In the genomic region with DNA sequence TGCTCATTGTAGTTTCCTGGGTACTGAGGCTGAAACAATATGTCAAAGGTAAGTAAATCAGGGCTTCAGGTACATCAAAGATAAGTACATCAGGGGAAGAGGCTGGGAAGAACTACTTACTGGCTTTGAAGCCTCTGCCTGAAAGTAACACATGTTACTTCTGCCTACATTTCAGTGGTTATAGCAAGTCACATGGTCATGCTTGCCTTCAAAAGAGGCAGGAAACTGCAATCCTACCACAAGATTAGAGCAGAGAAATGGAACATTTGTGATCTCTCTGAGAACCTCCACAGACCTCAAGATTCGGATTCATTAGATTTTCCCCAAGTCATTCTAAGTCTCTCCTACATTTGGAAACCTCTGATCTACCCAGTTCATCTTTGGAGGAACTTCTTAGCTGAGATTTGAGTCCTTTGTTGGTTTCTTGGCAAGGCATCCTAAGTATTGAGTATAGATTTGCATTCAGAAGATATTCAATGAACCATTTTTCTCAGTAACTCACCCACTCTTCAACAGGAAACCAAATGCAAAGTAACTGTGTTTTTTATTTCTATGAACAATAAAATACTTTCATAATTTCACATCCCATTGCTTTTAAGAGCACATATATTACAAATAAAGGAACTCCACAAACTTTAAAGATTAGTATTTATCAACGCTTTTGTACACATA, we compare ENCODE assay signal across 12 cellular contexts. TPM values are rescaled to one million over a fixed set of nuclear protein-coding genes. Genes with fewer than 3 reads are reported as not detected.
A peak's percentile ranks its signal among the peaks of the same experiment; 100 is the strongest.
DNase-seq lines count a peak whose midpoint lies in the region; ATAC-seq and TF ChIP-seq lines count a peak whose summit lies in the region.
"Had no signal": no experiment of that assay in that cellular context is flagged by ENCODE, and none has a peak within 500 bp of the region (broad histone marks: within the 10 kb centered on the region; RNA-seq: fewer than 3 reads in every experiment).

No MANE protein-coding gene starts in this region.

- H3K4me1 ChIP-seq in osteoblast (ENCODE audit: insufficient read depth, low read length) (no peaks in the 10 kb centered on the region), A673 (ENCODE audit: insufficient read depth, low read length, poor library complexity, severe bottlenecking) (no peaks in the 10 kb centered on the region)

- no peaks in the 10 kb centered on the region for H3K79me2 ChIP-seq in osteoblast (ENCODE audit: insufficient read depth, low read length)

- H3K4me3 ChIP-seq in osteoblast (ENCODE audit: insufficient read depth, low read length): no peak overlapping the region
- no peak overlapping the region for H3K4me3 ChIP-seq in A673 (ENCODE audit: low read depth, low read length, poor library complexity, severe bottlenecking)

- intact Hi-C loops in A673 (cut with micrococcal nuclease; ENCODE audit: unreplicated experiment): no loop called here

- POLR2A ChIA-PET in A673 (lab: Charles Lee; ENCODE audit: low non-redundant PET): interaction anchor here (0.6 kb wide), 1 partner anchor 132 kb away, joined by 3 read pairs; no protein-coding TSS in a partner anchor

- H3K36me3 Mint-ChIP-seq in activated T-cell treated with anti-CD3 and anti-CD28 coated beads, Interleukin-2, amount 50 U/mL, for 4 hours (ENCODE audit: insufficient read depth): peaks cover 76% of the 10 kb centered on the region
- H3K36me3 Mint-ChIP-seq in IgD-negative memory B cell: peaks cover 30% of the 10 kb centered on the region

- CTCF ChIA-PET in A673 (lab: Charles Lee): no interaction called here

- DNase-seq in activated T-cell treated with anti-CD3 and anti-CD28 coated beads, Interleukin-2, amount 50 U/mL, for 4 hours: no peak
- no peak for DNase-seq in activated T-cell treated with anti-CD3 and anti-CD28 coated beads, Interleukin-2, amount 50 U/mL, for 1 hour
- peak; percentile 42 for DNase-seq in osteoblast (ENCODE audit: insufficient read length, low spot score, missing footprints)
- no peak for DNase-seq in UCSD-AML1 (lab: John Stamatoyannopoulos, UW; ENCODE audit: unreplicated experiment)
- no peak for DNase-seq in A673 (ENCODE audit: low spot score)
- DNase-seq in NCI-H1105 (lab: John Stamatoyannopoulos, UW): no peak
- DNase-seq: effector memory CD4-positive, alpha-beta T cell; NCI-H2029 treated with DMSO at 0.1 percent for 48 hours had no signal

- H3K9me3 ChIP-seq in osteoblast (ENCODE audit: low read depth, low read length): no peaks in the 10 kb centered on the region
- no peaks in the 10 kb centered on the region for H3K9me3 ChIP-seq in A673 (ENCODE audit: low read depth, low read length, poor library complexity, severe bottlenecking)
- H3K9me3 ChIP-seq: neutrophil had no signal

- H3K27me3 ChIP-seq in osteoblast (ENCODE audit: insufficient read depth, low read length): no peaks in the 10 kb centered on the region
- no peaks in the 10 kb centered on the region for H3K27me3 ChIP-seq in A673 (replicated peaks; ENCODE audit: insufficient read depth, low read depth, low read length, poor library complexity)
- H3K27me3 ChIP-seq: neutrophil had no signal

- no peak overlapping the region for H3K4me2 ChIP-seq in osteoblast (ENCODE audit: insufficient read depth, low read length)

- H3K4me1 Mint-ChIP-seq in activated T-cell treated with anti-CD3 and anti-CD28 coated beads, Interleukin-2, amount 50 U/mL, for 4 hours (ENCODE audit: low read depth): peaks cover 29% of the 10 kb centered on the region
- H3K4me1 Mint-ChIP-seq in IgD-negative memory B cell: peaks cover 26 to 39% (median 39%) of the 10 kb centered on the region in 3 donors

- H3K4me3 Mint-ChIP-seq in activated T-cell treated with anti-CD3 and anti-CD28 coated beads, Interleukin-2, amount 50 U/mL, for 4 hours: no peak overlapping the region
- peak overlapping the region in 3 of 4 donors; percentile 1 to 79 (median 72) for H3K4me3 Mint-ChIP-seq in IgD-negative memory B cell

- peak; percentile 65 to 68 for ATAC-seq in activated T-cell treated with anti-CD3 and anti-CD28 coated beads, Interleukin-2, amount 50 U/mL, for 4 hours
- ATAC-seq in GM21786 (IDR thresholded peaks at IDR 0.05; ENCODE audit: unreplicated experiment): peak; percentile 76

- H3K36me3 ChIP-seq in osteoblast (ENCODE audit: insufficient read depth, low read length): peaks cover 83% of the 10 kb centered on the region
- no peaks in the 10 kb centered on the region for H3K36me3 ChIP-seq in A673 (ENCODE audit: insufficient read depth, low read length, poor library complexity, severe bottlenecking)

- H3K27ac ChIP-seq in osteoblast (ENCODE audit: low read depth, low read length): no peak overlapping the region
- no peak overlapping the region for H3K27ac ChIP-seq in A673 (ENCODE audit: low read depth, low read length, poor library complexity, severe bottlenecking)
- H3K27ac ChIP-seq: HL-60, neutrophil had no signal

- no TSS peak for BruUV-seq in A673 (replicated peaks; lab: Mats Ljungman, UMichigan)

- H3K27ac Mint-ChIP-seq in IgD-negative memory B cell: peak overlapping the region; percentile 5 to 78 (median 25)

- H3K27me3 Mint-ChIP-seq in activated T-cell treated with anti-CD3 and anti-CD28 coated beads, Interleukin-2, amount 50 U/mL, for 4 hours (ENCODE audit: low read depth): no peaks in the 10 kb centered on the region
- no peaks in the 10 kb centered on the region for H3K27me3 Mint-ChIP-seq in IgD-negative memory B cell

- no peak overlapping the region for H2AFZ ChIP-seq in osteoblast (ENCODE audit: low read length)

- TF ChIP-seq CTCF in osteoblast (IDR thresholded peaks at IDR 0.05; ENCODE audit: extremely low read depth, low read depth, low read length) (no peak), A673 (conservative IDR thresholded peaks at IDR 0.05; ENCODE audit: low read depth, low read length) (no peak)

- H4K20me1 ChIP-seq in osteoblast (ENCODE audit: insufficient read depth, low read length): no peaks in the 10 kb centered on the region

- H3K9me3 Mint-ChIP-seq in activated T-cell treated with anti-CD3 and anti-CD28 coated beads, Interleukin-2, amount 50 U/mL, for 4 hours: peaks cover 20% of the 10 kb centered on the region
- H3K9me3 Mint-ChIP-seq in IgD-negative memory B cell: no peaks in the 10 kb centered on the region

RNA-seq across cellular contexts. Expression of a gene that starts 48.5 kb away (rescaled TPM):
- not detected for total RNA-seq in activated T-cell treated with anti-CD3 and anti-CD28 coated beads, Interleukin-2, amount 50 U/mL, for 4 hours
- polyA plus RNA-seq in IgD-negative memory B cell: not detected
- total RNA-seq in osteoblast (not detected in 2 replicates), A673 (2021) (not detected in 2 replicates)
